In genomic region chr18:44241041-44241440, GRCh38 we compare ENCODE assay signal across 27 cellular contexts.
"Had no signal": no experiment of that assay in that cellular context is flagged by ENCODE, and none has a peak within 500 bp of the region (broad histone marks: within the 10 kb centered on the region; RNA-seq: fewer than 3 reads in every experiment).

No MANE protein-coding gene starts in this region.

- H3K4me3 ChIP-seq: stomach, suprapubic skin, testis, thoracic aorta, thyroid gland, tibial artery, tibial nerve, transverse colon, upper lobe of left lung, upper lobe of right lung, uterus, vagina had no signal

- H3K9me3 ChIP-seq: stomach, suprapubic skin, testis, thoracic aorta, thyroid gland, tibial artery, tibial nerve, transverse colon, upper lobe of left lung, upper lobe of right lung, uterus, vagina had no signal

- DNase-seq: stimulated activated CD4-positive, alpha-beta T cell treated with anti-CD3 and anti-CD28 coated beads, Interleukin-2, amount 100 ng/mL, for 48 hours; stimulated activated CD4-positive, alpha-beta T cell treated with anti-CD3 and anti-CD28 coated beads, Interleukin-4, amount 100 ng/mL, for 1 hour; stimulated activated CD4-positive, alpha-beta T cell treated with anti-CD3 and anti-CD28 coated beads, Interleukin-4, amount 100 ng/mL, for 24 hours; stimulated activated CD4-positive, alpha-beta T cell treated with anti-CD3 and anti-CD28 coated beads, Interleukin-4, amount 100 ng/mL, for 4 hours; stimulated activated CD8-positive, alpha-beta memory T cell treated with anti-CD3 and anti-CD28 coated beads, Interleukin-4, amount 100 ng/mL, for 48 hours; stimulated activated naive B cell treated with anti-CD40 and anti-IgM and Interleukin-4, amounts not matched to agents 10 μg/mL and 1 μg/mL and 100 μg/mL, for 72 hours; stimulated activated naive CD4-positive, alpha-beta T cell; stimulated activated naive CD4-positive, alpha-beta T cell treated with Interleukin-2 at 50 U/mL for 16 hours; stimulated activated naive CD8-positive, alpha-beta T cell treated with anti-CD3 and anti-CD28 coated beads, Interleukin-15, amount 100 ng/mL, for 72 hours; stimulated activated naive CD8-positive, alpha-beta T cell treated with anti-CD3 and anti-CD28 coated beads, Interleukin-15, Interleukin-2, amounts not matched to agents 100 U/mL and 50 U/mL, for 24 hours; stomach; substantia nigra; testis; thyroid gland; tibial artery; transverse colon; trophoblast cell; upper lobe of left lung; upper lobe of right lung; uterus had no signal

- H3K27me3 ChIP-seq: stomach, suprapubic skin, testis, thyroid gland, tibial artery, tibial nerve, transverse colon, upper lobe of left lung, upper lobe of right lung, uterus, vagina had no signal

- H3K27ac ChIP-seq: stomach, suprapubic skin, testis, thoracic aorta, thyroid gland, tibial artery, tibial nerve, transverse colon, upper lobe of left lung, upper lobe of right lung, uterus, vagina had no signal

- ATAC-seq: stimulated activated effector memory CD8-positive, alpha-beta T cell treated with anti-CD3 and anti-CD28 coated beads, Interleukin-12 subunit alpha, Interleukin-12 subunit beta, amount 100 ng/mL, for 72 hours; stimulated activated memory B cell treated with anti-CD40 and anti-IgM and Interleukin-4, amounts not matched to agents 10 μg/mL and 1 μg/mL and 100 μg/mL, for 72 hours; stimulated activated naive B cell treated with anti-CD40 and anti-IgM and Interleukin-4, amounts not matched to agents 10 μg/mL and 1 μg/mL and 100 μg/mL, for 72 hours; stimulated activated naive CD8-positive, alpha-beta T cell treated with anti-CD3 and anti-CD28 coated beads, Interleukin-15, amount 100 ng/mL, for 72 hours; stimulated activated naive CD8-positive, alpha-beta T cell treated with anti-CD3 and anti-CD28 coated beads, Interleukin-15, Interleukin-2, amounts not matched to agents 100 U/mL and 50 U/mL, for 24 hours; upper lobe of right lung had no signal

- H3K36me3 ChIP-seq: stomach, suprapubic skin, thoracic aorta, thyroid gland, tibial artery, tibial nerve, transverse colon, upper lobe of left lung, upper lobe of right lung, uterus, vagina had no signal

- FAIRE-seq: urothelium cell line had no signal

- H3K4me1 ChIP-seq: stomach, suprapubic skin, testis, tibial artery, tibial nerve, transverse colon, upper lobe of left lung, upper lobe of right lung, uterus, vagina had no signal
